ENCODE assay signal across 11 cellular contexts in genomic region chr13:28141542-28141941, GRCh38. TPM values are rescaled to one million over a fixed set of nuclear protein-coding genes. Genes with fewer than 3 reads are reported as not detected.
DNase-seq lines count a peak whose midpoint lies in the region; ATAC-seq and TF ChIP-seq lines count a peak whose summit lies in the region.
"Not testable (repeated sequence)": the region's sequence is repeated elsewhere in the genome, so short reads cannot be mapped to it uniquely, and the experiment has no call there.
"Had no signal": no experiment of that assay in that cellular context is flagged by ENCODE, and none has a peak within 500 bp of the region (broad histone marks: within the 10 kb centered on the region; RNA-seq: fewer than 3 reads in every experiment).

No MANE protein-coding gene starts in this region.

- WGBS in mammary epithelial cell (ENCODE audit: low coverage, missing lambda C conversion rate): 87% methylated on average over 8 of the region's 10 CpGs

- H2AFZ ChIP-seq in PC-9; mammary epithelial cell (ENCODE audit: low read depth, low read length): not testable (repeated sequence)

- peak overlapping the region; percentile 4 to 93 (median 35) for H3K27ac Mint-ChIP-seq in CD8-positive, alpha-beta memory T cell
- H3K27ac Mint-ChIP-seq in activated T-helper 17 cell treated with anti-CD3 and anti-CD28 coated beads, Interleukin-2, amount 50 U/mL, for 72 hours; neural crest cell (ENCODE audit: unreplicated experiment): not testable (repeated sequence)

- H3K27ac ChIP-seq in CD8-positive, alpha-beta memory T cell (ENCODE audit: low read depth, low read length); PC-9; mammary epithelial cell (ENCODE audit: insufficient read depth, low read depth, low read length); iPS-20b (ENCODE audit: low read length): not testable (repeated sequence)
- H3K27ac ChIP-seq in HUES48 (ENCODE audit: low read depth, low read length): peak overlapping the region; percentile 73

- intact Hi-C loops in PC-9 (cut with micrococcal nuclease; ENCODE audit: unreplicated experiment); mammary epithelial cell (cut with micrococcal nuclease): not testable (repeated sequence)

- H3K9me3 Mint-ChIP-seq in CD8-positive, alpha-beta memory T cell; activated T-helper 17 cell treated with anti-CD3 and anti-CD28 coated beads, Interleukin-2, amount 50 U/mL, for 72 hours; neural crest cell: not testable (repeated sequence)

- peak overlapping the region; percentile 92 for H3K4me2 ChIP-seq in PC-9
- H3K4me2 ChIP-seq in mammary epithelial cell (ENCODE audit: insufficient read depth, low read depth, low read length): not testable (repeated sequence)

- H4K20me1 ChIP-seq in PC-9 (ENCODE audit: insufficient read depth): peaks cover 56% of the 10 kb centered on the region
- H4K20me1 ChIP-seq in mammary epithelial cell (ENCODE audit: insufficient read depth, low read length): not testable (repeated sequence)

- H3K27me3 ChIP-seq in CD8-positive, alpha-beta memory T cell (ENCODE audit: insufficient read depth, low read length, poor library complexity, severe bottlenecking); HUES48 (ENCODE audit: control insufficient read depth, insufficient read depth, low read length); PC-9 (ENCODE audit: insufficient read depth, low read depth); mammary epithelial cell (ENCODE audit: insufficient read depth, low read length); iPS-20b (ENCODE audit: insufficient read depth, low read length): not testable (repeated sequence)

- not testable (repeated sequence) for H3K9me2 ChIP-seq in PC-9 (ENCODE audit: insufficient read depth)

- dilution Hi-C loops in mammary epithelial cell (cut with HindIII; ENCODE audit: low sequenced_read_pairs): not testable (repeated sequence)

- not testable (repeated sequence) for DNase-seq in CD8-positive, alpha-beta memory T cell; PC-9; mammary epithelial cell; neural crest cell (ENCODE audit: low read depth, low spot score)

- H3K36me3 Mint-ChIP-seq in CD8-positive, alpha-beta memory T cell: peaks cover 0 to 22% (median 0%) of the 10 kb centered on the region in 3 donors
- H3K36me3 Mint-ChIP-seq in activated T-helper 17 cell treated with anti-CD3 and anti-CD28 coated beads, Interleukin-2, amount 50 U/mL, for 72 hours (ENCODE audit: low read depth): peaks cover 22% of the 10 kb centered on the region
- H3K36me3 Mint-ChIP-seq in neural crest cell (ENCODE audit: low read depth): not testable (repeated sequence)

- H3F3A ChIP-seq in PC-9 (ENCODE audit: insufficient read depth, low read depth): peaks cover 11% of the 10 kb centered on the region; the same call in 1 of the 2 replicates

- not testable (repeated sequence) for ATAC-seq in activated T-helper 17 cell treated with anti-CD3 and anti-CD28 coated beads, Interleukin-2, amount 50 U/mL, for 72 hours (replicated peaks)

- CTCF ChIA-PET in CD8-positive, alpha-beta memory T cell (lab: Charles Lee): interaction anchor here (0.7 kb wide), 1 partner anchor 1933 kb away, joined by 3 read pairs; no protein-coding TSS in a partner anchor
- CTCF ChIA-PET in PC-9 (lab: Charles Lee): not testable (repeated sequence)
- CTCF ChIA-PET in mammary epithelial cell (lab: Charles Lee; ENCODE audit: low non-redundant PET): interaction anchor here (0.5 kb wide), 1 partner anchor 495 kb away, joined by 3 read pairs; no protein-coding TSS in a partner anchor

- H3K4me3 ChIP-seq in CD8-positive, alpha-beta memory T cell (ENCODE audit: low read length): peak overlapping the region; percentile 16
- peak overlapping the region; percentile 91 for H3K4me3 ChIP-seq in HUES48 (ENCODE audit: low read depth, low read length)
- not testable (repeated sequence) for H3K4me3 ChIP-seq in PC-9; mammary epithelial cell (replicated peaks in 1 of 3; ENCODE audit: insufficient read depth in 1 of 3, low read depth in 2 of 3, low read length in 3 of 3)
- H3K4me3 ChIP-seq in iPS-20b (ENCODE audit: low read length): peak overlapping the region; percentile 48; the same call in 1 of the 2 replicates

- peaks cover 56 to 73% (median 66%) of the 10 kb centered on the region in 3 donors for H3K4me1 Mint-ChIP-seq in CD8-positive, alpha-beta memory T cell
- peaks cover 31% of the 10 kb centered on the region for H3K4me1 Mint-ChIP-seq in activated T-helper 17 cell treated with anti-CD3 and anti-CD28 coated beads, Interleukin-2, amount 50 U/mL, for 72 hours
- peaks cover 37% of the 10 kb centered on the region for H3K4me1 Mint-ChIP-seq in neural crest cell

- H3K36me3 ChIP-seq in CD8-positive, alpha-beta memory T cell (ENCODE audit: insufficient read depth, low read length); HUES48 (ENCODE audit: control insufficient read depth, insufficient read depth, low read length); PC-9 (ENCODE audit: low read depth); mammary epithelial cell (ENCODE audit: insufficient read depth, low read length); iPS-20b (ENCODE audit: insufficient read depth, low read depth, low read length): not testable (repeated sequence)

- H3K4me3 Mint-ChIP-seq in CD8-positive, alpha-beta memory T cell: peak overlapping the region; percentile 32 to 77 (median 73)
- H3K4me3 Mint-ChIP-seq in activated T-helper 17 cell treated with anti-CD3 and anti-CD28 coated beads, Interleukin-2, amount 50 U/mL, for 72 hours: peak overlapping the region; percentile 52
- H3K4me3 Mint-ChIP-seq in neural crest cell: peak overlapping the region; percentile 79

- in situ Hi-C loops in mammary epithelial cell (cut with MboI; ENCODE audit: low sequenced_read_pairs in 2 of 2): not testable (repeated sequence)

- H3K4me1 ChIP-seq in CD8-positive, alpha-beta memory T cell (ENCODE audit: insufficient read depth, low read length): peaks cover 43% of the 10 kb centered on the region
- H3K4me1 ChIP-seq in HUES48 (ENCODE audit: control insufficient read depth, insufficient read depth, low read length) (peaks cover 24% of the 10 kb centered on the region), PC-9 (replicated peaks; ENCODE audit: insufficient read depth) (peaks cover 35% of the 10 kb centered on the region), iPS-20b (ENCODE audit: insufficient read depth, low read length) (peaks cover 15% of the 10 kb centered on the region)
- H3K4me1 ChIP-seq in mammary epithelial cell (ENCODE audit: insufficient read depth, low read length): not testable (repeated sequence)

- BruUV-seq in PC-9 (replicated peaks; lab: Mats Ljungman, UMichigan): not testable (repeated sequence)
- TSS peak; percentile 8 for BruUV-seq in mammary epithelial cell (replicated peaks; lab: Mats Ljungman, UMichigan)

- POLR2A ChIA-PET in CD8-positive, alpha-beta memory T cell (lab: Charles Lee); PC-9 (lab: Charles Lee; ENCODE audit: unreplicated experiment): not testable (repeated sequence)

- H3K79me2 ChIP-seq in PC-9 (ENCODE audit: low read depth) (peaks cover 94% of the 10 kb centered on the region), mammary epithelial cell (ENCODE audit: insufficient read depth, low read length) (peaks cover 95% of the 10 kb centered on the region)

- not testable (repeated sequence) for TF ChIP-seq CTCF in PC-9 (conservative IDR thresholded peaks at IDR 0.05); mammary epithelial cell (conservative IDR thresholded peaks at IDR 0.05 in 1 of 2, IDR thresholded peaks at IDR 0.05 in 1 of 2; ENCODE audit: extremely low read depth in 1 of 2, insufficient read depth in 1 of 2, low read depth in 1 of 2, low read length in 2 of 2); neural crest cell (conservative IDR thresholded peaks at IDR 0.05)

- H3K9me3 ChIP-seq in CD8-positive, alpha-beta memory T cell (ENCODE audit: low read length); HUES48 (ENCODE audit: control insufficient read depth, insufficient read depth, low read length); PC-9 (ENCODE audit: insufficient read depth, low read depth); mammary epithelial cell (replicated peaks; ENCODE audit: insufficient read depth, low read length); iPS-20b (ENCODE audit: insufficient read depth, low read depth, low read length): not testable (repeated sequence)

- not testable (repeated sequence) for H3K27me3 Mint-ChIP-seq in CD8-positive, alpha-beta memory T cell; activated T-helper 17 cell treated with anti-CD3 and anti-CD28 coated beads, Interleukin-2, amount 50 U/mL, for 72 hours; neural crest cell (ENCODE audit: low read depth)

- peak overlapping the region; percentile 16; the same call in 1 of the 2 replicates for H3K9ac ChIP-seq in HUES48 (ENCODE audit: low read depth, low read length)
- H3K9ac ChIP-seq in mammary epithelial cell (ENCODE audit: insufficient read depth, low read length): not testable (repeated sequence)
- H3K9ac ChIP-seq in iPS-20b (ENCODE audit: low read depth, low read length): peak overlapping the region; percentile 7; the same call in 1 of the 2 replicates

RNA-seq across cellular contexts. Expression of gene PAN3, which starts 3.2 kb away (rescaled TPM):
- 10 to 100 TPM; 33.1 to 33.3 TPM for total RNA-seq in CD8-positive, alpha-beta memory T cell
- polyA plus RNA-seq in CD8-positive, alpha-beta memory T cell: 5.3 TPM
- total RNA-seq in PC-9 (2021): 29.2 and 34.6 TPM in 2 replicates
- total RNA-seq in activated T-helper 17 cell treated with anti-CD3 and anti-CD28 coated beads, Interleukin-2, amount 50 U/mL, for 72 hours: 10 to 100 TPM; 28.5 to 35.6 TPM
- total RNA-seq in mammary epithelial cell: 10 to 100 TPM; 25.4 to 28.2 TPM
- 8.6 TPM for polyA plus RNA-seq in mammary epithelial cell
- 21.3 TPM for polyA minus RNA-seq in mammary epithelial cell
- 33.6 and 34.0 TPM in 2 replicates for total RNA-seq in neural crest cell

RNA-seq across cellular contexts. Expression of gene FLT3, which starts 41.2 kb away (rescaled TPM):
- under 1 TPM in 1 of 2 experiments, not detected in 1; 0.07 TPM for total RNA-seq in CD8-positive, alpha-beta memory T cell
- polyA plus RNA-seq in CD8-positive, alpha-beta memory T cell: not detected
- total RNA-seq in PC-9 (2021): not detected in 2 replicates
- total RNA-seq in activated T-helper 17 cell treated with anti-CD3 and anti-CD28 coated beads, Interleukin-2, amount 50 U/mL, for 72 hours: not detected
- total RNA-seq in mammary epithelial cell: not detected
- not detected for polyA plus RNA-seq in mammary epithelial cell
- polyA minus RNA-seq in mammary epithelial cell: not detected
- not detected in 2 replicates for total RNA-seq in neural crest cell
- total RNA-seq: activated CD4-positive, alpha-beta memory T cell treated with anti-CD3 and anti-CD28 coated beads, Interleukin-2, amount 10 ng/mL, durations not matched to agents 7 days and 5 days; fibroblast of lung; vagina had no signal
- polyA plus RNA-seq: cardiac muscle cell, fibroblast of lung had no signal
